12 cellular contexts compared by ENCODE assay signal in genomic region chr17:7611635-7612293, GRCh38. TPM values are rescaled to one million over a fixed set of nuclear protein-coding genes. Genes with fewer than 3 reads are reported as not detected.
A peak's percentile ranks its signal among the peaks of the same experiment; 100 is the strongest.
DNase-seq lines count a peak whose midpoint lies in the region; ATAC-seq and TF ChIP-seq lines count a peak whose summit lies in the region.
"Had no signal": no experiment of that assay in that cellular context is flagged by ENCODE, and none has a peak within 500 bp of the region (broad histone marks: within the 10 kb centered on the region; RNA-seq: fewer than 3 reads in every experiment).

No MANE protein-coding gene starts in this region.

- no peaks in the 10 kb centered on the region for H3K27me3 ChIP-seq in gastrocnemius medialis

- no peak overlapping the region for H3K4me3 ChIP-seq in gastrocnemius medialis
- H3K4me3 ChIP-seq: prostate gland had no signal

- H3K27ac Mint-ChIP-seq in T-helper 2 cell treated with Interferon-gamma antibody and Interleukin-4, amounts not matched to agents 5 μg/mL and 100 μg/mL, for 36 hours, result peak overlapping the region; percentile 51
- no peak overlapping the region for H3K27ac Mint-ChIP-seq in T-cell

- H3K4me1 ChIP-seq in gastrocnemius medialis, result peaks cover 52 to 53% of the 10 kb centered on the region in 2 donors
- H3K4me1 ChIP-seq: prostate gland had no signal

- no peak for ATAC-seq in T-cell (replicated peaks in 1 of 4)
- ATAC-seq in gastrocnemius medialis, result no peak
- no peak for ATAC-seq in HG02840 (IDR thresholded peaks at IDR 0.05; ENCODE audit: low FRiP score, unreplicated experiment)

- peaks cover 0 to 7% of the 10 kb centered on the region in 2 donors for H3K36me3 ChIP-seq in gastrocnemius medialis
- H3K36me3 ChIP-seq: prostate gland had no signal

- H3K4me3 Mint-ChIP-seq in T-helper 2 cell treated with Interferon-gamma antibody and Interleukin-4, amounts not matched to agents 5 μg/mL and 100 μg/mL, for 36 hours, result peak overlapping the region; percentile 44
- peak overlapping the region in 2 of 3 donors; percentile 82 to 91 for H3K4me3 Mint-ChIP-seq in T-cell

- intact Hi-C loops in gastrocnemius medialis (cut with DNase I; ENCODE audit: low total_unique reads), result no loop called here

- H3K27ac ChIP-seq in gastrocnemius medialis, result peak overlapping the region; percentile 88 to 98 (median 91)

- CTCF ChIA-PET in T-cell (lab: Charles Lee), result interaction anchor here in 1 of 2 donors (0.6 to 0.7 kb wide), 2 partner anchors 75 to 306 kb away, joined by 3 read pairs; partner anchors contain the start of gene TP53

- no peaks in the 10 kb centered on the region for H3K9me3 ChIP-seq in gastrocnemius medialis
- H3K9me3 ChIP-seq: prostate gland had no signal

- no peaks in the 10 kb centered on the region for H3K9me3 Mint-ChIP-seq in T-helper 2 cell treated with Interferon-gamma antibody and Interleukin-4, amounts not matched to agents 5 μg/mL and 100 μg/mL, for 36 hours
- no peaks in the 10 kb centered on the region for H3K9me3 Mint-ChIP-seq in T-cell

- H3K27me3 Mint-ChIP-seq in T-helper 2 cell treated with Interferon-gamma antibody and Interleukin-4, amounts not matched to agents 5 μg/mL and 100 μg/mL, for 36 hours (ENCODE audit: low read depth), result no peaks in the 10 kb centered on the region
- H3K27me3 Mint-ChIP-seq in T-cell, result no peaks in the 10 kb centered on the region

- TF ChIP-seq POLR2A in erythroblast (IDR thresholded peaks at IDR 0.05; ENCODE audit: low read length) (no peak), gastrocnemius medialis (IDR thresholded peaks at IDR 0.05) (no peak)

- TF ChIP-seq CTCF in gastrocnemius medialis (IDR thresholded peaks at IDR 0.05 in 4 of 5, conservative IDR thresholded peaks at IDR 0.05 in 1 of 5), result no peak

- POLR2A ChIA-PET in T-cell (lab: Charles Lee), result interaction anchor here in 1 of 2 donors (0.6 kb wide), 2 partner anchors 74 to 797 kb away, joined by 3 to 4 read pairs; no protein-coding TSS in a partner anchor

- DNase-seq in T-helper 2 cell treated with Interferon-gamma antibody and Interleukin-4, amounts not matched to agents 5 μg/mL and 100 μg/mL, for 36 hours (ENCODE audit: low spot score), result no peak
- DNase-seq in T-helper 2 cell (no peak), T-cell (no peak), erythroblast (lab: John Stamatoyannopoulos, UW) (peak; percentile 23 to 34), gastrocnemius medialis (no peak), retina (no peak)
- DNase-seq in central memory CD4-positive, alpha-beta T cell, result no peak
- DNase-seq: HCEC 1CT, NCI-H526 had no signal

- H3K4me1 Mint-ChIP-seq in T-helper 2 cell treated with Interferon-gamma antibody and Interleukin-4, amounts not matched to agents 5 μg/mL and 100 μg/mL, for 36 hours (ENCODE audit: low read depth), result peaks cover 29% of the 10 kb centered on the region
- H3K4me1 Mint-ChIP-seq in T-cell, result peaks cover 42 to 47% (median 46%) of the 10 kb centered on the region in 3 donors

- in situ Hi-C loops in gastrocnemius medialis (cut with MboI; ENCODE audit: low sequenced_read_pairs in 4 of 4), result no loop called here

- H3K36me3 Mint-ChIP-seq in T-helper 2 cell treated with Interferon-gamma antibody and Interleukin-4, amounts not matched to agents 5 μg/mL and 100 μg/mL, for 36 hours (ENCODE audit: low read depth), result peaks cover 9% of the 10 kb centered on the region
- H3K36me3 Mint-ChIP-seq in T-cell, result no peaks in the 10 kb centered on the region

RNA-seq across cellular contexts. Expression of gene FXR2, which starts 2.9 kb away (rescaled TPM):
- total RNA-seq in T-cell, result 10 to 100 TPM; 25.4 to 44.7 (median 40.5) TPM
- 100 to 1,000 TPM; 100 to 174 (median 140) TPM for total RNA-seq in gastrocnemius medialis

RNA-seq across cellular contexts. Expression of gene SAT2, which starts 15.9 kb away (rescaled TPM):
- total RNA-seq in T-cell, result 10 to 100 TPM; 53.2 to 68.8 (median 58.5) TPM
- 10 to 100 TPM; 38.4 to 79.4 (median 60.4) TPM for total RNA-seq in gastrocnemius medialis

RNA-seq across cellular contexts. Expression of gene SHBG, which starts 18.2 kb away (rescaled TPM):
- total RNA-seq in T-cell (not detected), gastrocnemius medialis (not detected)
- total RNA-seq: T-helper 1 cell treated with Interleukin-12 subunit alpha and Interleukin-12 subunit beta and Interleukin-4 antibody, amounts not matched to agents 30 ng/mL and 1 ng/mL, for 36 hours had no signal

RNA-seq across cellular contexts. Expression of gene SOX15, which starts 21.9 kb away (rescaled TPM):
- total RNA-seq in T-cell (1 to 10 TPM in 2 of 5 donors, under 1 TPM in 1, not detected in 2; 0.70 to 1.2 (median 1.1) TPM), gastrocnemius medialis (1 to 10 TPM in 2 of 4 donors, under 1 TPM in 1, not detected in 1; 0.66 to 1.3 (median 1.1) TPM)

RNA-seq across cellular contexts. Expression of gene MPDU1, which starts 28.1 kb away (rescaled TPM):
- total RNA-seq in T-cell (10 to 100 TPM; 27.0 to 31.4 (median 28.6) TPM), gastrocnemius medialis (100 to 1,000 TPM in 2 of 4 donors, 10 to 100 TPM in 2; 55.9 to 157 (median 101) TPM)

Comparison
In these comparisons a context has a peak if more than half of its experiments do, and no peak if none do; other contexts are left out.
1. DNase-seq: peak in erythroblast (2 of 2); none in T-helper 2 cell treated with Interferon-gamma antibody and Interleukin-4, amounts not matched to agents 5 μg/mL and 100 μg/mL, for 36 hours (single experiment), T-helper 2 cell (0 of 5), T-cell (0 of 34), gastrocnemius medialis (0 of 2), retina (single experiment) and central memory CD4-positive, alpha-beta T cell (single experiment).